In genomic region chr3:119550090-119550910, GRCh38 we compare ENCODE assay signal across 21 cellular contexts. TPM values are rescaled to one million over a fixed set of nuclear protein-coding genes. Genes with fewer than 3 reads are reported as not detected.
DNase-seq lines count a peak whose midpoint lies in the region; ATAC-seq and TF ChIP-seq lines count a peak whose summit lies in the region.
"Had no signal": no experiment of that assay in that cellular context is flagged by ENCODE, and none has a peak within 500 bp of the region (broad histone marks: within the 10 kb centered on the region; RNA-seq: fewer than 3 reads in every experiment).

No MANE protein-coding gene starts in this region.

- H3K27ac Mint-ChIP-seq in activated CD4-positive, alpha-beta T cell treated with anti-CD3 and anti-CD28 coated beads, Interleukin-2, amount 10 ng/mL, durations not matched to agents 24 days and 14 days = no peak overlapping the region
- H3K27ac Mint-ChIP-seq: nephron progenitor cell had no signal

- peak; percentile 76 for DNase-seq in GM12865 (ENCODE audit: low read depth)
- no peak for DNase-seq in NCI-H1694 (lab: John Stamatoyannopoulos, UW)
- DNase-seq in activated CD4-positive, alpha-beta T cell treated with anti-CD3 and anti-CD28 coated beads, Interleukin-2, amount 10 ng/mL, durations not matched to agents 24 days and 14 days = no peak
- no peak for DNase-seq in HAP-1 (ENCODE audit: low spot score in 2 of 2)
- no peak for DNase-seq in effector CD8-positive, alpha-beta T cell (lab: John Stamatoyannopoulos, UW)
- DNase-seq: activated T-cell treated with anti-CD3 and anti-CD28 coated beads, Interleukin-2, amount 50 U/mL, for 1 hour; amniotic stem cell; DMS153; hypothalamus; NCI-H446; nephron progenitor cell; PC-9; right cardiac atrium; stimulated activated CD4-positive, alpha-beta T cell treated with anti-CD3 and anti-CD28 coated beads, Interleukin-4, amount 100 ng/mL, for 1 hour; stimulated activated naive CD4-positive, alpha-beta T cell; T-helper 1 cell had no signal

- H3K4me1 Mint-ChIP-seq in activated CD4-positive, alpha-beta T cell treated with anti-CD3 and anti-CD28 coated beads, Interleukin-2, amount 10 ng/mL, durations not matched to agents 24 days and 14 days = peaks cover 9% of the 10 kb centered on the region

- peaks cover 27% of the 10 kb centered on the region for H3K36me3 Mint-ChIP-seq in activated CD4-positive, alpha-beta T cell treated with anti-CD3 and anti-CD28 coated beads, Interleukin-2, amount 10 ng/mL, durations not matched to agents 24 days and 14 days (ENCODE audit: low read depth)

- TF ChIP-seq CTCF in GM12865 (IDR thresholded peaks at IDR 0.05; ENCODE audit: insufficient read depth, low read depth, low read length, missing control alignments) = no peak

- in situ Hi-C loops in HAP-1 (cut with MboI; ENCODE audit: low sequenced_read_pairs) = no loop called here

- H3K9me3 ChIP-seq in HAP-1 = no peaks in the 10 kb centered on the region
- H3K9me3 ChIP-seq: esophagus muscularis mucosa had no signal

- H3K27me3 ChIP-seq in HAP-1 (ENCODE audit: low read depth) = no peaks in the 10 kb centered on the region
- H3K27me3 ChIP-seq: esophagus muscularis mucosa had no signal

- H3K4me3 Mint-ChIP-seq in activated CD4-positive, alpha-beta T cell treated with anti-CD3 and anti-CD28 coated beads, Interleukin-2, amount 10 ng/mL, durations not matched to agents 24 days and 14 days = no peak overlapping the region
- H3K4me3 Mint-ChIP-seq: nephron progenitor cell had no signal

- H3K4me3 ChIP-seq in GM12865 (ENCODE audit: low read depth, low read length) (peak overlapping the region; percentile 96), HAP-1 (no peak overlapping the region)
- H3K4me3 ChIP-seq: esophagus muscularis mucosa, PC-9 had no signal

- no peaks in the 10 kb centered on the region for H3K4me1 ChIP-seq in HAP-1
- H3K4me1 ChIP-seq: esophagus muscularis mucosa had no signal

- intact Hi-C loops in activated CD4-positive, alpha-beta T cell treated with anti-CD3 and anti-CD28 coated beads, Interleukin-2, amount 10 ng/mL, durations not matched to agents 24 days and 14 days (cut with micrococcal nuclease) = loop anchor here (10.0 kb wide), 2 partner anchors 545 to 665 kb away; partner anchors contain the start of gene GSK3B

- H3K27me3 Mint-ChIP-seq in activated CD4-positive, alpha-beta T cell treated with anti-CD3 and anti-CD28 coated beads, Interleukin-2, amount 10 ng/mL, durations not matched to agents 24 days and 14 days = no peaks in the 10 kb centered on the region

- peak; percentile 32 for ATAC-seq in GM18858 (IDR thresholded peaks at IDR 0.05; ENCODE audit: unreplicated experiment)
- peak; percentile 30 for ATAC-seq in GM21619 (IDR thresholded peaks at IDR 0.05; ENCODE audit: unreplicated experiment)
- peak; percentile 40 for ATAC-seq in HG03432 (IDR thresholded peaks at IDR 0.05; ENCODE audit: unreplicated experiment)
- ATAC-seq: right cardiac atrium had no signal

- H3K9me3 Mint-ChIP-seq in activated CD4-positive, alpha-beta T cell treated with anti-CD3 and anti-CD28 coated beads, Interleukin-2, amount 10 ng/mL, durations not matched to agents 24 days and 14 days = no peaks in the 10 kb centered on the region
- H3K9me3 Mint-ChIP-seq: nephron progenitor cell had no signal

- no peaks in the 10 kb centered on the region for H3K36me3 ChIP-seq in HAP-1 (replicated peaks)
- H3K36me3 ChIP-seq: esophagus muscularis mucosa had no signal

RNA-seq across cellular contexts. Expression of gene CD80, which starts 9.1 kb away (rescaled TPM):
- total RNA-seq in activated CD4-positive, alpha-beta T cell treated with anti-CD3 and anti-CD28 coated beads, Interleukin-2, amount 10 ng/mL, durations not matched to agents 24 days and 14 days = 12.5 and 13.0 TPM in 2 replicates
- total RNA-seq: lower leg skin, PC-9 had no signal

RNA-seq across cellular contexts. Expression of gene ADPRH, which starts 29.0 kb away (rescaled TPM):
- 3.6 and 4.2 TPM in 2 replicates for total RNA-seq in activated CD4-positive, alpha-beta T cell treated with anti-CD3 and anti-CD28 coated beads, Interleukin-2, amount 10 ng/mL, durations not matched to agents 24 days and 14 days

RNA-seq across cellular contexts. Expression of gene PLA1A, which starts 47.4 kb away (rescaled TPM):
- total RNA-seq in activated CD4-positive, alpha-beta T cell treated with anti-CD3 and anti-CD28 coated beads, Interleukin-2, amount 10 ng/mL, durations not matched to agents 24 days and 14 days = 0.26 and 0.31 TPM in 2 replicates
- total RNA-seq: PC-9 had no signal

RNA-seq across cellular contexts. Expression of gene TIMMDC1, which starts 52.0 kb away (rescaled TPM):
- total RNA-seq in activated CD4-positive, alpha-beta T cell treated with anti-CD3 and anti-CD28 coated beads, Interleukin-2, amount 10 ng/mL, durations not matched to agents 24 days and 14 days = 113 and 117 TPM in 2 replicates
